Comparison of ENCODE assay signal across 7 cellular contexts in genomic region chr14:96829791-96830190, GRCh38.
"Had no signal": no experiment of that assay in that cellular context is flagged by ENCODE, and none has a peak within 500 bp of the region (broad histone marks: within the 10 kb centered on the region; RNA-seq: fewer than 3 reads in every experiment).

No MANE protein-coding gene starts in this region.

- ATAC-seq: GM12878 had no signal

- DNase-seq: GDM1, GF-D8 had no signal

- FAIRE-seq: GM12878, GM12891, GM12892, GM18507, GM19239 had no signal

- H3K4me3 ChIP-seq: GM12878 had no signal
